19 cellular contexts compared by ENCODE assay signal in the genomic region with DNA sequence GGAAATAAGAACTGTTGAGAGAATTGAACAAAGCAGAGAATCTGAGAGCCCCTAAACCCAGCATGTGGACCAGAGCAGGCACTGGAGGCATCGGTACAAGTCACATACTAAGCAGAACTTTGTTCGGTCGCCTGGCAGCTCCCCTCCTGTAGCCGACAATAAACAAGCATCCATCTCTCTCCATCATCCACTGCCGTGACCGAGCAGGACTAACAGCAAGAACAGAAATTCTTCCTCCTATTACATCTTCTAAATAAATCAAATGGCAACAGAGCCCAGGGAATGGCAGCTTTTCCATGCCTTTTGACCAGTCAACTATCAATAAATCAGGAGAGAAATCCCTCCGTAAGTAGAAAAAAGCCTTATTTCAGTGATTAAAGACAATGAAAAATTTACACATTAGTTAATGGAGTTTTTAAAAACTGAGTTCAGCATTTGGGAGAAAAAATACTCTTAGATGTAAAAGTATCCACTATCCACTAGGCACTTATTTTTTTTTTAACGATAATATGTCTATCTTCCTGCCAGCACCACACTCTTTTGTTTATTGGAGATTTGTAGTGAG. TPM values are rescaled to one million over a fixed set of nuclear protein-coding genes. Genes with fewer than 3 reads are reported as not detected.
DNase-seq lines count a peak whose midpoint lies in the region; ATAC-seq, FAIRE-seq and TF ChIP-seq lines count a peak whose summit lies in the region.
"Had no signal": no experiment of that assay in that cellular context is flagged by ENCODE, and none has a peak within 500 bp of the region (broad histone marks: within the 10 kb centered on the region; RNA-seq: fewer than 3 reads in every experiment).

No MANE protein-coding gene starts in this region.

- 87% methylated on average over 8 of the region's 8 CpGs for WGBS in SK-N-SH (ENCODE audit: low lambda C conversion rate)
- 33 to 34% methylated on average over 6 of the region's 8 CpGs for WGBS in mesodermal cell (ENCODE audit: insufficient coverage in 2 of 2), 2 experiments

- peak overlapping the region; percentile 45 for H3K4me3 Mint-ChIP-seq in astrocyte (ENCODE audit: unreplicated experiment)
- H3K4me3 Mint-ChIP-seq: activated CD8-positive, alpha-beta T cell treated with anti-CD3 and anti-CD28 coated beads for 36 hours; CD4-positive, CD25-positive, alpha-beta regulatory T cell had no signal

- H3K27me3 Mint-ChIP-seq in astrocyte (ENCODE audit: low read depth, unreplicated experiment) = no peaks in the 10 kb centered on the region

- H3K9me3 Mint-ChIP-seq in astrocyte (ENCODE audit: unreplicated experiment) = peaks cover 2% of the 10 kb centered on the region
- H3K9me3 Mint-ChIP-seq: activated CD8-positive, alpha-beta T cell treated with anti-CD3 and anti-CD28 coated beads for 36 hours had no signal

- peaks cover 76% of the 10 kb centered on the region for H3K4me1 Mint-ChIP-seq in astrocyte (ENCODE audit: low read depth, unreplicated experiment)

- H3K36me3 ChIP-seq in SK-N-SH (replicated peaks in 1 of 2; ENCODE audit: control insufficient read depth in 1 of 2, insufficient read depth in 2 of 2, low read length in 1 of 2) (peaks cover 0 to 17% of the 10 kb centered on the region in 2 experiments), astrocyte (ENCODE audit: insufficient read depth, low read length) (no peaks in the 10 kb centered on the region), mesodermal cell (ENCODE audit: control insufficient read depth, insufficient read depth, low read length) (peaks cover 20% of the 10 kb centered on the region), subcutaneous abdominal adipose tissue (ENCODE audit: control insufficient read depth in 5 of 5, insufficient read depth in 5 of 5, low read length in 5 of 5) (no peaks in the 10 kb centered on the region)
- H3K36me3 ChIP-seq: cardiac muscle cell had no signal

- H3K4me3 ChIP-seq in SK-N-SH (ENCODE audit: low read depth in 2 of 2, low read length in 1 of 2) (no peak overlapping the region), astrocyte (ENCODE audit: insufficient read depth, low read depth, low read length) (no peak overlapping the region), mesodermal cell (ENCODE audit: extremely low read depth, insufficient read depth, low read length, poor library complexity, severe bottlenecking) (no peak overlapping the region), subcutaneous abdominal adipose tissue (ENCODE audit: low read depth in 1 of 5, low read length in 5 of 5) (no peak overlapping the region)
- H3K4me3 ChIP-seq: cardiac muscle cell had no signal

- H3K27ac Mint-ChIP-seq in astrocyte (ENCODE audit: unreplicated experiment) = peak overlapping the region; percentile 59
- H3K27ac Mint-ChIP-seq: activated CD8-positive, alpha-beta T cell treated with anti-CD3 and anti-CD28 coated beads for 36 hours; activated naive CD4-positive, alpha-beta T cell treated with anti-CD3 and anti-CD28 coated beads, Interleukin-2, amount 50 U/mL, for 72 hours; CD4-positive, CD25-positive, alpha-beta regulatory T cell had no signal

- FAIRE-seq in astrocyte (lab: Jason Lieb, UNC) = no peak
- FAIRE-seq: HepG2, RCC 7860 had no signal

- peaks cover 7% of the 10 kb centered on the region for H3K36me3 Mint-ChIP-seq in astrocyte (ENCODE audit: low read depth, unreplicated experiment)
- H3K36me3 Mint-ChIP-seq: activated naive CD4-positive, alpha-beta T cell treated with anti-CD3 and anti-CD28 coated beads, Interleukin-2, amount 50 U/mL, for 72 hours; CD4-positive, CD25-positive, alpha-beta regulatory T cell had no signal

- H4K20me1 ChIP-seq in SK-N-SH (ENCODE audit: insufficient read depth) (no peaks in the 10 kb centered on the region), astrocyte (ENCODE audit: insufficient read depth, low read length) (peaks cover 75% of the 10 kb centered on the region)

- H3K4me2 ChIP-seq in SK-N-SH (peak overlapping the region; percentile 44), astrocyte (ENCODE audit: low read length) (peak overlapping the region; percentile 78)

- ATAC-seq in SK-N-SH treated with all-trans-retinoic acid at 6 μM for 48 hours = no peak; the same call in 2 of the 3 replicates
- no peak for ATAC-seq in GM18867 (IDR thresholded peaks at IDR 0.05; ENCODE audit: unreplicated experiment)
- ATAC-seq in HG03025 (IDR thresholded peaks at IDR 0.05; ENCODE audit: low FRiP score, unreplicated experiment) = no peak
- ATAC-seq: activated CD8-positive, alpha-beta T cell treated with anti-CD3 and anti-CD28 coated beads for 36 hours; activated naive CD4-positive, alpha-beta T cell treated with anti-CD3 and anti-CD28 coated beads, Interleukin-2, amount 50 U/mL, for 72 hours; HepG2; stimulated activated naive CD8-positive, alpha-beta T cell treated with anti-CD3 and anti-CD28 coated beads, Interleukin-15, Interleukin-2, amounts not matched to agents 100 U/mL and 50 U/mL, for 24 hours had no signal

- POLR2A ChIA-PET in SK-N-SH (lab: Yijun Ruan, JAX) = no interaction called here

- CTCF ChIA-PET in SK-N-SH (lab: Yijun Ruan, JAX) = no interaction called here

- peaks cover 26% of the 10 kb centered on the region for H3F3A ChIP-seq in SK-N-SH (replicated peaks; ENCODE audit: insufficient read depth)

- no peaks in the 10 kb centered on the region for H3K9me3 ChIP-seq in SK-N-SH
- H3K9me3 ChIP-seq in astrocyte (ENCODE audit: insufficient read depth, low read depth, low read length) = no peaks in the 10 kb centered on the region
- H3K9me3 ChIP-seq in mesodermal cell (ENCODE audit: control insufficient read depth, low read length) = peaks cover 10% of the 10 kb centered on the region
- no peaks in the 10 kb centered on the region for H3K9me3 ChIP-seq in subcutaneous abdominal adipose tissue (ENCODE audit: control insufficient read depth in 5 of 5, low read length in 5 of 5)

- H3K4me1 ChIP-seq in SK-N-SH (ENCODE audit: control insufficient read depth in 1 of 2, insufficient read depth in 2 of 2, low read depth in 1 of 2, low read length in 1 of 2) = peaks cover 0 to 60% of the 10 kb centered on the region in 2 experiments; a peak in 3 of 4 replicates
- H3K4me1 ChIP-seq in astrocyte (ENCODE audit: insufficient read depth, low read length) = peaks cover 53% of the 10 kb centered on the region
- H3K4me1 ChIP-seq in mesodermal cell (ENCODE audit: control insufficient read depth, insufficient read depth, low read length, poor library complexity, severe bottlenecking) = peaks cover 24% of the 10 kb centered on the region
- H3K4me1 ChIP-seq in subcutaneous abdominal adipose tissue (ENCODE audit: control insufficient read depth in 5 of 5, insufficient read depth in 5 of 5, low read length in 5 of 5) = peaks cover 2 to 30% (median 22%) of the 10 kb centered on the region in 5 donors

- no peak for TF ChIP-seq CTCF in SK-N-SH (IDR thresholded peaks at IDR 0.05)
- TF ChIP-seq CTCF in astrocyte (IDR thresholded peaks at IDR 0.05; ENCODE audit: insufficient read depth, low read depth, low read length) = no peak

- no peaks in the 10 kb centered on the region for H3K9me2 ChIP-seq in SK-N-SH

- TF ChIP-seq RAD21 in SK-N-SH (IDR thresholded peaks at IDR 0.05; ENCODE audit: low read length) = no peak

- H2AFZ ChIP-seq in SK-N-SH (ENCODE audit: low read depth) = no peak overlapping the region
- no peak overlapping the region for H2AFZ ChIP-seq in astrocyte (ENCODE audit: low read depth, low read length)

- DNase-seq in SK-N-SH (no peak), astrocyte (ENCODE audit: low read depth) (no peak), NCI-H526 treated with DMSO at 0.1 percent for 48 hours (lab: John Stamatoyannopoulos, UW) (no peak)
- DNase-seq: activated CD8-positive, alpha-beta T cell treated with anti-CD3 and anti-CD28 coated beads for 36 hours; activated T-cell treated with anti-CD3 and anti-CD28 coated beads, Interleukin-2, amount 50 U/mL, for 48 hours; CD4-positive, CD25-positive, alpha-beta regulatory T cell; effector CD8-positive, alpha-beta T cell; NCI-H2107; NCI-H774; stimulated activated naive CD8-positive, alpha-beta T cell treated with anti-CD3 and anti-CD28 coated beads, Interleukin-15, Interleukin-2, amounts not matched to agents 100 U/mL and 50 U/mL, for 24 hours had no signal

- TF ChIP-seq EP300 in SK-N-SH (IDR thresholded peaks at IDR 0.05; ENCODE audit: borderline replicate concordance in 1 of 2, low read depth in 1 of 2, low read length in 1 of 2) = no peak

- H3K27ac ChIP-seq in SK-N-SH (ENCODE audit: low read depth in 2 of 2, low read length in 1 of 2) (peak overlapping the region in 1 of 2 experiments; percentile 45; a peak in 1 of 4 replicates), astrocyte (ENCODE audit: low read depth, low read length) (peak overlapping the region; percentile 19), mesodermal cell (ENCODE audit: low read depth, low read length, severe bottlenecking) (peak overlapping the region; percentile 41), subcutaneous abdominal adipose tissue (ENCODE audit: low read depth, low read length) (peak overlapping the region; percentile 51)
- H3K27ac ChIP-seq: cardiac muscle cell had no signal

- H3K9ac ChIP-seq in SK-N-SH (no peak overlapping the region), astrocyte (ENCODE audit: low read length) (peak overlapping the region; percentile 59), subcutaneous abdominal adipose tissue (ENCODE audit: low read length in 5 of 5) (no peak overlapping the region)

- H3K27me3 ChIP-seq in SK-N-SH (ENCODE audit: insufficient read depth) = no peaks in the 10 kb centered on the region
- no peaks in the 10 kb centered on the region for H3K27me3 ChIP-seq in astrocyte (ENCODE audit: insufficient read depth, low read length)
- no peaks in the 10 kb centered on the region for H3K27me3 ChIP-seq in subcutaneous abdominal adipose tissue (ENCODE audit: control insufficient read depth in 5 of 5, insufficient read depth in 4 of 5, low read length in 5 of 5)
- H3K27me3 ChIP-seq: cardiac muscle cell had no signal

- peaks cover 99% of the 10 kb centered on the region for H3K79me2 ChIP-seq in SK-N-SH (ENCODE audit: insufficient read depth)
- H3K79me2 ChIP-seq in astrocyte (ENCODE audit: insufficient read depth, low read length) = peaks cover 100% of the 10 kb centered on the region

TF ChIP-seq in SK-N-SH, 30 proteins besides CTCF, POLR2A, EP300 and RAD21 (continues in another document):
- TF ChIP-seq JUND (IDR thresholded peaks at IDR 0.05) (no peak), NFIC (IDR thresholded peaks at IDR 0.05; ENCODE audit: borderline replicate concordance) (no peak), RXRA (IDR thresholded peaks at IDR 0.05; ENCODE audit: borderline replicate concordance, low read depth) (no peak), GATA2 (CRISPR knock-in tag; IDR thresholded peaks at IDR 0.05) (no peak)

TF ChIP-seq in SK-N-SH treated with all-trans-retinoic acid at 6 μM for 48 hours, 23 proteins besides CTCF, POLR2A, EP300 and RAD21:
- TF ChIP-seq ARNTL (CRISPR knock-in tag; IDR thresholded peaks at IDR 0.05; ENCODE audit: borderline replicate concordance, low read depth) (no peak), RARB (CRISPR knock-in tag; IDR thresholded peaks at IDR 0.05) (no peak), GLIS3 (CRISPR knock-in tag; IDR thresholded peaks at IDR 0.05) (no peak), ZFP30 (CRISPR knock-in tag; IDR thresholded peaks at IDR 0.05) (no peak), ZNF70 (CRISPR knock-in tag; IDR thresholded peaks at IDR 0.05) (no peak)
TF ChIP-seq in SK-N-SH treated with all-trans-retinoic acid at 6 μM for 48 hours: peak in this region for 0.

RNA-seq across cellular contexts. Expression of a gene that starts 36.5 kb away (rescaled TPM):
- 12.8 and 14.3 TPM in 2 replicates for polyA plus RNA-seq in SK-N-SH (2012; rRNA removed)
- polyA plus RNA-seq in SK-N-SH (2012; cell fraction: cytosol; rRNA removed) = 11.9 and 13.3 TPM in 2 replicates
- 14.0 and 17.8 TPM in 2 replicates for polyA plus RNA-seq in SK-N-SH (2012; cell fraction: nucleus; rRNA removed)
- 154 and 177 TPM in 2 replicates for total RNA-seq in astrocyte
- polyA plus RNA-seq in mesodermal cell (2013, experiment 1 of 2) = 20.3 TPM
- 18.1 TPM for polyA plus RNA-seq in mesodermal cell (2013, experiment 2 of 2)
